In the genomic region with DNA sequence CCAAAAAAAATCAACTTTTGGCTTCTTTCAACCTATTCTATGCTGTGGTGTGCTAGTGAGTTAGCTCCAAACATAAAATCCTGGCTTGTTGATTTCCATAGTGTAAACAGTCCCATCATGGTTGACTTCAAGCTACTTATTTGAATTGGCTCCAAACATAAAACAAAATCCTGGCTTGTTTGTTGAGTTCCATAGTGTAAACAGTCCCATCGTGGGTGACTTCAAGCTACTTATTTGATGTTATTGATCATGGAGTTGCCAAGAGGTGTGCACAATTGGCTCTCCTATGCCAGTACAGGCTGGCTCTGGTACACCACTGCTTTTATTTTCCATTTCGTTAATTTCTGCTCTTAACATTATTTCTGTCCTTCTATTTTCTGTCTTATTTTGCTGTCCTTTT, we compare ENCODE assay signal across 1 cellular context.
TF ChIP-seq lines count a peak whose summit lies in the region.

No MANE protein-coding gene starts in this region.

TF ChIP-seq in HepG2, 621 proteins besides CTCF, POLR2A, EP300 and RAD21 (continued from another document):
- no peak for TF ChIP-seq AHDC1 (CRISPR knock-in tag; IDR thresholded peaks at IDR 0.05; ENCODE audit: borderline replicate concordance)
- TF ChIP-seq NFIC (IDR thresholded peaks at IDR 0.05; ENCODE audit: low read length), result peak; percentile 66; the same call in 1 of the 2 replicates
- TF ChIP-seq FOXP1 (IDR thresholded peaks at IDR 0.05), result no peak
- peak; percentile 65; the same call in 1 of the 2 replicates for TF ChIP-seq FOXP1 (CRISPR knock-in tag; IDR thresholded peaks at IDR 0.05)
- peak; percentile 7; the same call in 1 of the 2 replicates for TF ChIP-seq ARID3A (IDR thresholded peaks at IDR 0.05; ENCODE audit: low read depth, low read length)
